In the genomic region with DNA sequence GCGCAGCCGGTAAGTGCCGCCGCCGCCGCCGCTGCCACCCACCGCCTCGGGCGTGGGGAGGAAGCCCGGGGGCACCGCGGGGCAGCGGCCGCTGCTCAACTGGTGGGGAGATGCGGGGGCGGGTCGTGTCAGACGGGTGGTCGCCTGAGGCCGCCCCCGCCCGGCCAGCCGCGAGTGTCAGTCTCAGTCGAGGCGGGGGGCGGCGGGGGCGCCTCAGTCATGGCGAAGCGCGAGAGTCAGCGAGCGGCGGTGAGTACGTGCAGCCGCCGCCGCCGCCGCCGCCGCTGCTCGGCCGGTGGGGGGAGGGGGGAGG, we compare ENCODE assay signal across 8 cellular contexts.
DNase-seq lines count a peak whose midpoint lies in the region; ATAC-seq and TF ChIP-seq lines count a peak whose summit lies in the region.

No MANE protein-coding gene starts in this region.

- H3K27me3 ChIP-seq in cardiac muscle cell (no peaks in the 10 kb centered on the region), spleen (replicated peaks in 1 of 7) (no peaks in the 10 kb centered on the region)

- WGBS in spleen, 5 donors: 0 to 3% (median 1%) methylated on average over 8 to 46 of the region's 46 CpGs

- no peaks in the 10 kb centered on the region for H3K36me3 ChIP-seq in cardiac muscle cell
- no peaks in the 10 kb centered on the region for H3K36me3 ChIP-seq in spleen

- no peak for TF ChIP-seq CTCF in cardiac muscle cell (IDR thresholded peaks at IDR 0.05; ENCODE audit: low read depth, low read length)
- no peak for TF ChIP-seq CTCF in fibroblast of pulmonary artery (IDR thresholded peaks at IDR 0.05; ENCODE audit: low read length, missing control alignments)
- no peak for TF ChIP-seq CTCF in spleen (IDR thresholded peaks at IDR 0.05 in 8 of 11, conservative IDR thresholded peaks at IDR 0.05 in 3 of 11)

- H3K4me3 ChIP-seq in cardiac muscle cell (peak overlapping the region; percentile 91), fibroblast of pulmonary artery (replicated peaks; ENCODE audit: low read depth, low read length) (peak overlapping the region; percentile 74), spleen (peak overlapping the region; percentile 61 to 94 (median 86))

- H3K4me1 ChIP-seq in cardiac muscle cell (ENCODE audit: low read depth): peaks cover 17% of the 10 kb centered on the region
- H3K4me1 ChIP-seq in spleen: peaks cover 0 to 56% (median 25%) of the 10 kb centered on the region in 6 donors

- ATAC-seq in left ventricle myocardium superior (no peak), GM18517 (IDR thresholded peaks at IDR 0.05; ENCODE audit: unreplicated experiment) (no peak)

- TF ChIP-seq POLR2A in spleen (IDR thresholded peaks at IDR 0.05): no peak

- peak overlapping the region; percentile 92 for H3K27ac ChIP-seq in cardiac muscle cell
- H3K27ac ChIP-seq in spleen: peak overlapping the region; percentile 85 to 98 (median 96)

- no peak for DNase-seq in cardiac muscle cell (ENCODE audit: low read depth in 1 of 2, low spot score in 1 of 2)
- DNase-seq in left ventricle myocardium superior: no peak
- peak; percentile 54 for DNase-seq in NCI-H2227 (lab: John Stamatoyannopoulos, UW; ENCODE audit: unreplicated experiment)
- no peak for DNase-seq in fibroblast of pulmonary artery (ENCODE audit: low read depth)
- no peak for DNase-seq in spleen
- no peak for DNase-seq in nucleus accumbens (lab: John Stamatoyannopoulos, UW)
- DNase-seq in HuH-7 (ENCODE audit: low spot score): no peak

- H3K9me3 ChIP-seq in cardiac muscle cell (ENCODE audit: low read depth): no peaks in the 10 kb centered on the region
- H3K9me3 ChIP-seq in spleen: no peaks in the 10 kb centered on the region

- intact Hi-C loops in left ventricle myocardium superior (cut with micrococcal nuclease) (no loop called here), spleen (cut with DNase I; ENCODE audit: low total_unique reads) (loop anchor here (10.0 kb wide), 2 partner anchors 76 to 84 kb away; a partner anchor contains a TSS)
